ENCODE assay signal across 1 cellular context in the genomic region with DNA sequence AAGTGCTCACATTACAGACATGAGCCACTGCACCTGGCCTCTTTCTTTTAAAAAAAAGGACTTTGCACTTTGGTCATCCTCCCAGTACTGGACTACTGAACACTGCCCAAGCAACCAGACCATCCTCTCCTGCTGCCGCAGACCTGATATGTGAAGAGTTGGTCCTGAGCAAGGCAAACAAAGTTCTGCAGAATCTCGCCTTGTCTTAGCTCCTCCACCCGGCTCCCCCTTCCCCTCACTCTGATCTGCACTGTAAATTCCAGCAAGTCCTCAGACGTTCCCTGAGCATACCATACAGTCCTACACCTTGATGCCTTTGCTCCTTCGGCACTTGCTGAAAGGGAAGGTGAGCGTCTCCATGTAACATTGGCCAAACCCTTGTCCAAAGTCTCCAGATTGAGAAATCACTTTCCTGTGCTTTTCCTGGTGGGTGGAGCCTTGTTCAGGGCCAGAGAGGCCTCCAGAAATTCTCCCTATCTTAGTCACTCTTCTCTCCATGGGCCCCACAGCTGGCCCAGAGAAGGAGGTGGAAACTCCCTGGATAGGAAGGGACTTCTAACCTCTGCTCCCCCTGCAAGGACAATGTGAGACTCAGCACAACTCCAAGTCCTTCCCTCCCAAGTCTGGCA.
TF ChIP-seq lines count a peak whose summit lies in the region.

No MANE protein-coding gene starts in this region.

TF ChIP-seq in HepG2, 621 proteins besides CTCF, POLR2A, EP300 and RAD21 (continued from another document and continues in another):
- TF ChIP-seq, protein P1, sequence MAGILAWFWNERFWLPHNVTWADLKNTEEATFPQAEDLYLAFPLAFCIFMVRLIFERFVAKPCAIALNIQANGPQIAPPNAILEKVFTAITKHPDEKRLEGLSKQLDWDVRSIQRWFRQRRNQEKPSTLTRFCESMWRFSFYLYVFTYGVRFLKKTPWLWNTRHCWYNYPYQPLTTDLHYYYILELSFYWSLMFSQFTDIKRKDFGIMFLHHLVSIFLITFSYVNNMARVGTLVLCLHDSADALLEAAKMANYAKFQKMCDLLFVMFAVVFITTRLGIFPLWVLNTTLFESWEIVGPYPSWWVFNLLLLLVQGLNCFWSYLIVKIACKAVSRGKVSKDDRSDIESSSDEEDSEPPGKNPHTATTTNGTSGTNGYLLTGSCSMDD (CRISPR knock-in tag; IDR thresholded peaks at IDR 0.05): no peak
- TF ChIP-seq, protein P2, sequence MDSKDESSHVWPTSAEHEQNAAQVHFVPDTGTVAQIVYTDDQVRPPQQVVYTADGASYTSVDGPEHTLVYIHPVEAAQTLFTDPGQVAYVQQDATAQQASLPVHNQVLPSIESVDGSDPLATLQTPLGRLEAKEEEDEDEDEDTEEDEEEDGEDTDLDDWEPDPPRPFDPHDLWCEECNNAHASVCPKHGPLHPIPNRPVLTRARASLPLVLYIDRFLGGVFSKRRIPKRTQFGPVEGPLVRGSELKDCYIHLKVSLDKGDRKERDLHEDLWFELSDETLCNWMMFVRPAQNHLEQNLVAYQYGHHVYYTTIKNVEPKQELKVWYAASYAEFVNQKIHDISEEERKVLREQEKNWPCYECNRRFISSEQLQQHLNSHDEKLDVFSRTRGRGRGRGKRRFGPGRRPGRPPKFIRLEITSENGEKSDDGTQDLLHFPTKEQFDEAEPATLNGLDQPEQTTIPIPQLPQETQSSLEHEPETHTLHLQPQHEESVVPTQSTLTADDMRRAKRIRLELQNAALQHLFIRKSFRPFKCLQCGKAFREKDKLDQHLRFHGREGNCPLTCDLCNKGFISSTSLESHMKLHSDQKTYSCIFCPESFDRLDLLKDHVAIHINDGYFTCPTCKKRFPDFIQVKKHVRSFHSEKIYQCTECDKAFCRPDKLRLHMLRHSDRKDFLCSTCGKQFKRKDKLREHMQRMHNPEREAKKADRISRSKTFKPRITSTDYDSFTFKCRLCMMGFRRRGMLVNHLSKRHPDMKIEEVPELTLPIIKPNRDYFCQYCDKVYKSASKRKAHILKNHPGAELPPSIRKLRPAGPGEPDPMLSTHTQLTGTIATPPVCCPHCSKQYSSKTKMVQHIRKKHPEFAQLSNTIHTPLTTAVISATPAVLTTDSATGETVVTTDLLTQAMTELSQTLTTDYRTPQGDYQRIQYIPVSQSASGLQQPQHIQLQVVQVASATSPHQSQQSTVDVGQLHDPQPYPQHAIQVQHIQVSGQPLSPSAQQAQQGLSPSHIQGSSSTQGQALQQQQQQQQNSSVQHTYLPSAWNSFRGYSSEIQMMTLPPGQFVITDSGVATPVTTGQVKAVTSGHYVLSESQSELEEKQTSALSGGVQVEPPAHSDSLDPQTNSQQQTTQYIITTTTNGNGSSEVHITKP (CRISPR knock-in tag; IDR thresholded peaks at IDR 0.05; ENCODE audit: low read depth): no peak
- TF ChIP-seq NR3C1 (CRISPR knock-in tag; IDR thresholded peaks at IDR 0.05) (no peak), ZNF598 (CRISPR knock-in tag; IDR thresholded peaks at IDR 0.05; ENCODE audit: borderline replicate concordance) (0 out of 2 replicates have a peak, but pooled peaks have one; percentile 34), FOSL2 (CRISPR knock-in tag; IDR thresholded peaks at IDR 0.05) (peak; percentile 97), KDM3A (CRISPR knock-in tag; IDR thresholded peaks at IDR 0.05; ENCODE audit: low read depth) (no peak), SUZ12 (IDR thresholded peaks at IDR 0.05; ENCODE audit: low read depth, low read length) (no peak), HOXA5 (CRISPR knock-in tag; IDR thresholded peaks at IDR 0.05) (peak; percentile 47; the same call in 1 of the 2 replicates), IRF2 (CRISPR knock-in tag; IDR thresholded peaks at IDR 0.05) (0 out of 2 replicates have a peak, but pooled peaks have one; percentile 19), KDM1A (CRISPR knock-in tag; IDR thresholded peaks at IDR 0.05) (peak; percentile 33; the same call in 1 of the 2 replicates), ZBTB7A (CRISPR knock-in tag; IDR thresholded peaks at IDR 0.05) (no peak), REL (CRISPR knock-in tag; conservative IDR thresholded peaks at IDR 0.05) (no peak), ZNF678 (CRISPR knock-in tag; IDR thresholded peaks at IDR 0.05) (no peak), ZNF616 (CRISPR knock-in tag; IDR thresholded peaks at IDR 0.05; ENCODE audit: low read depth) (no peak), NR2C2 (CRISPR knock-in tag; IDR thresholded peaks at IDR 0.05; ENCODE audit: borderline replicate concordance) (peak; percentile 43; the same call in 1 of the 2 replicates), ZNF773 (CRISPR knock-in tag; IDR thresholded peaks at IDR 0.05; ENCODE audit: borderline replicate concordance) (no peak), ZIK1 (CRISPR knock-in tag; IDR thresholded peaks at IDR 0.05; ENCODE audit: borderline replicate concordance, low read depth) (no peak), ZNF432 (CRISPR knock-in tag; IDR thresholded peaks at IDR 0.05; ENCODE audit: borderline replicate concordance) (no peak), ZNF138 (CRISPR knock-in tag; IDR thresholded peaks at IDR 0.05; ENCODE audit: low read depth) (no peak), ZBTB21 (CRISPR knock-in tag; IDR thresholded peaks at IDR 0.05) (no peak), MTF2 (CRISPR knock-in tag; IDR thresholded peaks at IDR 0.05; ENCODE audit: borderline replicate concordance) (no peak), TMF1 (CRISPR knock-in tag; IDR thresholded peaks at IDR 0.05; ENCODE audit: low read depth) (no peak), SP5 (CRISPR knock-in tag; IDR thresholded peaks at IDR 0.05; ENCODE audit: borderline replicate concordance, low read depth) (peak; percentile 65; the same call in 1 of the 2 replicates), DR1 (CRISPR knock-in tag; IDR thresholded peaks at IDR 0.05) (no peak), REXO4 (CRISPR knock-in tag; IDR thresholded peaks at IDR 0.05; ENCODE audit: borderline replicate concordance) (no peak), ZNF441 (CRISPR knock-in tag; IDR thresholded peaks at IDR 0.05; ENCODE audit: borderline replicate concordance) (0 out of 2 replicates have a peak, but pooled peaks have one; percentile 38), NFKB2 (CRISPR knock-in tag; IDR thresholded peaks at IDR 0.05; ENCODE audit: borderline replicate concordance) (no peak), GPN1 (CRISPR knock-in tag; IDR thresholded peaks at IDR 0.05; ENCODE audit: borderline replicate concordance) (no peak), NR2F6 (IDR thresholded peaks at IDR 0.05) (peak; percentile 36; the same call in 1 of the 2 replicates), NR2F6 (CRISPR knock-in tag; IDR thresholded peaks at IDR 0.05) (peak; percentile 33; the same call in 1 of the 2 replicates), PLRG1 (conservative IDR thresholded peaks at IDR 0.05) (no peak), TBX2 (CRISPR knock-in tag; IDR thresholded peaks at IDR 0.05; ENCODE audit: borderline replicate concordance) (no peak), IKZF4 (CRISPR knock-in tag; IDR thresholded peaks at IDR 0.05; ENCODE audit: borderline replicate concordance, low read depth, not compliant biosample characterization) (no peak), CHCHD3 (CRISPR knock-in tag; IDR thresholded peaks at IDR 0.05) (no peak)
- TF ChIP-seq, protein P3, sequence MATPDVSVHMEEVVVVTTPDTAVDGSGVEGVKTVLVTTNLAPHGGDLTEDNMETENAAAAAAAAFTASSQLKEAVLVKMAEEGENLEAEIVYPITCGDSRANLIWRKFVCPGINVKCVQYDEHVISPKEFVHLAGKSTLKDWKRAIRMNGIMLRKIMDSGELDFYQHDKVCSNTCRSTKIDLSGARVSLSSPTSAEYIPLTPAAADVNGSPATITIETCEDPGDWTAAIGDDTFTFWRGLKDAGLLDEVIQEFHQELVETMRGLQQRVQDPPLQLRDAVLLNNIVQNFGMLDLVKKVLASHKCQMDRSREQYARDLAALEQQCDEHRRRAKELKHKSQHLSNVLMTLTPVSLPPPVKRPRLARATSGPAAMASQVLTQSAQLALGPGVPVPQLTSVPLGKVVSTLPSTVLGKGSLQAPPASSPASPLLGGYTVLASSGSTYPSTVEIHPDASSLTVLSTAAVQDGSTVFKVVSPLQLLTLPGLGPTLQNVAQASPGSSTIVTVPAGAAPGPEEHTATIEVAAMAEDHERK (CRISPR knock-in tag; IDR thresholded peaks at IDR 0.05; ENCODE audit: low read depth): no peak
- TF ChIP-seq, protein P4, sequence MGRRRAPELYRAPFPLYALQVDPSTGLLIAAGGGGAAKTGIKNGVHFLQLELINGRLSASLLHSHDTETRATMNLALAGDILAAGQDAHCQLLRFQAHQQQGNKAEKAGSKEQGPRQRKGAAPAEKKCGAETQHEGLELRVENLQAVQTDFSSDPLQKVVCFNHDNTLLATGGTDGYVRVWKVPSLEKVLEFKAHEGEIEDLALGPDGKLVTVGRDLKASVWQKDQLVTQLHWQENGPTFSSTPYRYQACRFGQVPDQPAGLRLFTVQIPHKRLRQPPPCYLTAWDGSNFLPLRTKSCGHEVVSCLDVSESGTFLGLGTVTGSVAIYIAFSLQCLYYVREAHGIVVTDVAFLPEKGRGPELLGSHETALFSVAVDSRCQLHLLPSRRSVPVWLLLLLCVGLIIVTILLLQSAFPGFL (CRISPR knock-in tag; IDR thresholded peaks at IDR 0.05): no peak
- TF ChIP-seq, protein P5, sequence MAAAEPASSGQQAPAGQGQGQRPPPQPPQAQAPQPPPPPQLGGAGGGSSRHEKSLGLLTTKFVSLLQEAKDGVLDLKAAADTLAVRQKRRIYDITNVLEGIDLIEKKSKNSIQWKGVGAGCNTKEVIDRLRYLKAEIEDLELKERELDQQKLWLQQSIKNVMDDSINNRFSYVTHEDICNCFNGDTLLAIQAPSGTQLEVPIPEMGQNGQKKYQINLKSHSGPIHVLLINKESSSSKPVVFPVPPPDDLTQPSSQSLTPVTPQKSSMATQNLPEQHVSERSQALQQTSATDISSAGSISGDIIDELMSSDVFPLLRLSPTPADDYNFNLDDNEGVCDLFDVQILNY (CRISPR knock-in tag; conservative IDR thresholded peaks at IDR 0.05): no peak
- TF ChIP-seq, protein P6, sequence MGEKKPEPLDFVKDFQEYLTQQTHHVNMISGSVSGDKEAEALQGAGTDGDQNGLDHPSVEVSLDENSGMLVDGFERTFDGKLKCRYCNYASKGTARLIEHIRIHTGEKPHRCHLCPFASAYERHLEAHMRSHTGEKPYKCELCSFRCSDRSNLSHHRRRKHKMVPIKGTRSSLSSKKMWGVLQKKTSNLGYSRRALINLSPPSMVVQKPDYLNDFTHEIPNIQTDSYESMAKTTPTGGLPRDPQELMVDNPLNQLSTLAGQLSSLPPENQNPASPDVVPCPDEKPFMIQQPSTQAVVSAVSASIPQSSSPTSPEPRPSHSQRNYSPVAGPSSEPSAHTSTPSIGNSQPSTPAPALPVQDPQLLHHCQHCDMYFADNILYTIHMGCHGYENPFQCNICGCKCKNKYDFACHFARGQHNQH (CRISPR knock-in tag; IDR thresholded peaks at IDR 0.05): no peak
- TF ChIP-seq, protein P7, sequence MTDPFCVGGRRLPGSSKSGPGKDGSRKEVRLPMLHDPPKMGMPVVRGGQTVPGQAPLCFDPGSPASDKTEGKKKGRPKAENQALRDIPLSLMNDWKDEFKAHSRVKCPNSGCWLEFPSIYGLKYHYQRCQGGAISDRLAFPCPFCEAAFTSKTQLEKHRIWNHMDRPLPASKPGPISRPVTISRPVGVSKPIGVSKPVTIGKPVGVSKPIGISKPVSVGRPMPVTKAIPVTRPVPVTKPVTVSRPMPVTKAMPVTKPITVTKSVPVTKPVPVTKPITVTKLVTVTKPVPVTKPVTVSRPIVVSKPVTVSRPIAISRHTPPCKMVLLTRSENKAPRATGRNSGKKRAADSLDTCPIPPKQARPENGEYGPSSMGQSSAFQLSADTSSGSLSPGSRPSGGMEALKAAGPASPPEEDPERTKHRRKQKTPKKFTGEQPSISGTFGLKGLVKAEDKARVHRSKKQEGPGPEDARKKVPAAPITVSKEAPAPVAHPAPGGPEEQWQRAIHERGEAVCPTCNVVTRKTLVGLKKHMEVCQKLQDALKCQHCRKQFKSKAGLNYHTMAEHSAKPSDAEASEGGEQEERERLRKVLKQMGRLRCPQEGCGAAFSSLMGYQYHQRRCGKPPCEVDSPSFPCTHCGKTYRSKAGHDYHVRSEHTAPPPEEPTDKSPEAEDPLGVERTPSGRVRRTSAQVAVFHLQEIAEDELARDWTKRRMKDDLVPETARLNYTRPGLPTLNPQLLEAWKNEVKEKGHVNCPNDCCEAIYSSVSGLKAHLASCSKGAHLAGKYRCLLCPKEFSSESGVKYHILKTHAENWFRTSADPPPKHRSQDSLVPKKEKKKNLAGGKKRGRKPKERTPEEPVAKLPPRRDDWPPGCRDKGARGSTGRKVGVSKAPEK (CRISPR knock-in tag; IDR thresholded peaks at IDR 0.05; ENCODE audit: borderline replicate concordance): 0 out of 2 replicates have a peak, but pooled peaks have one; percentile 47
- TF ChIP-seq, protein P8, sequence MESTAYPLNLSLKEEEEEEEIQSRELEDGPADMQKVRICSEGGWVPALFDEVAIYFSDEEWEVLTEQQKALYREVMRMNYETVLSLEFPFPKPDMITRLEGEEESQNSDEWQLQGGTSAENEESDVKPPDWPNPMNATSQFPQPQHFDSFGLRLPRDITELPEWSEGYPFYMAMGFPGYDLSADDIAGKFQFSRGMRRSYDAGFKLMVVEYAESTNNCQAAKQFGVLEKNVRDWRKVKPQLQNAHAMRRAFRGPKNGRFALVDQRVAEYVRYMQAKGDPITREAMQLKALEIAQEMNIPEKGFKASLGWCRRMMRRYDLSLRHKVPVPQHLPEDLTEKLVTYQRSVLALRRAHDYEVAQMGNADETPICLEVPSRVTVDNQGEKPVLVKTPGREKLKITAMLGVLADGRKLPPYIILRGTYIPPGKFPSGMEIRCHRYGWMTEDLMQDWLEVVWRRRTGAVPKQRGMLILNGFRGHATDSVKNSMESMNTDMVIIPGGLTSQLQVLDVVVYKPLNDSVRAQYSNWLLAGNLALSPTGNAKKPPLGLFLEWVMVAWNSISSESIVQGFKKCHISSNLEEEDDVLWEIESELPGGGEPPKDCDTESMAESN (CRISPR knock-in tag; conservative IDR thresholded peaks at IDR 0.05): no peak
- TF ChIP-seq, protein P9, sequence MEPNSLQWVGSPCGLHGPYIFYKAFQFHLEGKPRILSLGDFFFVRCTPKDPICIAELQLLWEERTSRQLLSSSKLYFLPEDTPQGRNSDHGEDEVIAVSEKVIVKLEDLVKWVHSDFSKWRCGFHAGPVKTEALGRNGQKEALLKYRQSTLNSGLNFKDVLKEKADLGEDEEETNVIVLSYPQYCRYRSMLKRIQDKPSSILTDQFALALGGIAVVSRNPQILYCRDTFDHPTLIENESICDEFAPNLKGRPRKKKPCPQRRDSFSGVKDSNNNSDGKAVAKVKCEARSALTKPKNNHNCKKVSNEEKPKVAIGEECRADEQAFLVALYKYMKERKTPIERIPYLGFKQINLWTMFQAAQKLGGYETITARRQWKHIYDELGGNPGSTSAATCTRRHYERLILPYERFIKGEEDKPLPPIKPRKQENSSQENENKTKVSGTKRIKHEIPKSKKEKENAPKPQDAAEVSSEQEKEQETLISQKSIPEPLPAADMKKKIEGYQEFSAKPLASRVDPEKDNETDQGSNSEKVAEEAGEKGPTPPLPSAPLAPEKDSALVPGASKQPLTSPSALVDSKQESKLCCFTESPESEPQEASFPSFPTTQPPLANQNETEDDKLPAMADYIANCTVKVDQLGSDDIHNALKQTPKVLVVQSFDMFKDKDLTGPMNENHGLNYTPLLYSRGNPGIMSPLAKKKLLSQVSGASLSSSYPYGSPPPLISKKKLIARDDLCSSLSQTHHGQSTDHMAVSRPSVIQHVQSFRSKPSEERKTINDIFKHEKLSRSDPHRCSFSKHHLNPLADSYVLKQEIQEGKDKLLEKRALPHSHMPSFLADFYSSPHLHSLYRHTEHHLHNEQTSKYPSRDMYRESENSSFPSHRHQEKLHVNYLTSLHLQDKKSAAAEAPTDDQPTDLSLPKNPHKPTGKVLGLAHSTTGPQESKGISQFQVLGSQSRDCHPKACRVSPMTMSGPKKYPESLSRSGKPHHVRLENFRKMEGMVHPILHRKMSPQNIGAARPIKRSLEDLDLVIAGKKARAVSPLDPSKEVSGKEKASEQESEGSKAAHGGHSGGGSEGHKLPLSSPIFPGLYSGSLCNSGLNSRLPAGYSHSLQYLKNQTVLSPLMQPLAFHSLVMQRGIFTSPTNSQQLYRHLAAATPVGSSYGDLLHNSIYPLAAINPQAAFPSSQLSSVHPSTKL (CRISPR knock-in tag; IDR thresholded peaks at IDR 0.05): peak; percentile 69
